1 cellular context compared by ENCODE assay signal in the genomic region with DNA sequence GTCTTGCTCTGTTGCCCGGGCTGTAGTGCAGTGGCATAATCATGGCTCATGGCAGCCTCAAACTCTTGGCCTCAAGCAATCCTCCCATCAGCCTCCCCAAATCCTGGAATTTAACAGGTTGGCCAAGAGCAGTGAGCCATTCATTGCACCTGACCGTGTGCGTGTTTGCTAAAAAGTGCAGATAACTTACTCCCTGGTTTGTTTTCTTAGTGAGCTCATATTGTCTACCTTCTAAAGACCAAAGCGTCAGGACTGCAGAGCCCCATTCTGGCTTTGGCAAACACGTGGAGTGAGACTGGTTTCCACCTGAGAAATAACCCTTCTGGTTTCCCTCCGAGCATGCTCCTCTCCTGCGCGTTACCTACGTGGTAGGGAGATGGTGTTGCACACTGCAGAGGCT.
TF ChIP-seq lines count a peak whose summit lies in the region.

No MANE protein-coding gene starts in this region.

TF ChIP-seq in HepG2, 621 proteins besides CTCF, POLR2A, EP300 and RAD21 (continued from another document and continues in another):
- TF ChIP-seq, protein P1, sequence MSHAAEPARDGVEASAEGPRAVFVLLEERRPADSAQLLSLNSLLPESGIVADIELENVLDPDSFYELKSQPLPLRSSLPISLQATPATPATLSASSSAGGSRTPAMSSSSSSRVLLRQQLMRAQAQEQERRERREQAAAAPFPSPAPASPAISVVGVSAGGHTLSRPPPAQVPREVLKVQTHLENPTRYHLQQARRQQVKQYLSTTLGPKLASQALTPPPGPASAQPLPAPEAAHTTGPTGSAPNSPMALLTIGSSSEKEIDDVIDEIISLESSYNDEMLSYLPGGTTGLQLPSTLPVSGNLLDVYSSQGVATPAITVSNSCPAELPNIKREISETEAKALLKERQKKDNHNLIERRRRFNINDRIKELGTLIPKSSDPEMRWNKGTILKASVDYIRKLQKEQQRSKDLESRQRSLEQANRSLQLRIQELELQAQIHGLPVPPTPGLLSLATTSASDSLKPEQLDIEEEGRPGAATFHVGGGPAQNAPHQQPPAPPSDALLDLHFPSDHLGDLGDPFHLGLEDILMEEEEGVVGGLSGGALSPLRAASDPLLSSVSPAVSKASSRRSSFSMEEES (CRISPR knock-in tag; IDR thresholded peaks at IDR 0.05) = peak; percentile 85
- peak; percentile 53; the same call in 1 of the 2 replicates for TF ChIP-seq BCL6 (CRISPR knock-in tag; IDR thresholded peaks at IDR 0.05)
- TF ChIP-seq, protein P2, sequence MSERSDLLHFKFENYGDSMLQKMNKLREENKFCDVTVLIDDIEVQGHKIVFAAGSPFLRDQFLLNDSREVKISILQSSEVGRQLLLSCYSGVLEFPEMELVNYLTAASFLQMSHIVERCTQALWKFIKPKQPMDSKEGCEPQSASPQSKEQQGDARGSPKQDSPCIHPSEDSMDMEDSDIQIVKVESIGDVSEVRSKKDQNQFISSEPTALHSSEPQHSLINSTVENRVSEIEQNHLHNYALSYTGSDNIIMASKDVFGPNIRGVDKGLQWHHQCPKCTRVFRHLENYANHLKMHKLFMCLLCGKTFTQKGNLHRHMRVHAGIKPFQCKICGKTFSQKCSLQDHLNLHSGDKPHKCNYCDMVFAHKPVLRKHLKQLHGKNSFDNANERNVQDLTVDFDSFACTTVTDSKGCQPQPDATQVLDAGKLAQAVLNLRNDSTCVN (CRISPR knock-in tag; IDR thresholded peaks at IDR 0.05; ENCODE audit: borderline replicate concordance) = peak; percentile 65; the same call in 1 of the 2 replicates
- TF ChIP-seq ELF3 (CRISPR knock-in tag; IDR thresholded peaks at IDR 0.05) = peak; percentile 83
- TF ChIP-seq ZNF550 (CRISPR knock-in tag; IDR thresholded peaks at IDR 0.05; ENCODE audit: borderline replicate concordance) = no peak
- no peak for TF ChIP-seq EEA1 (CRISPR knock-in tag; IDR thresholded peaks at IDR 0.05; ENCODE audit: borderline replicate concordance)
- TF ChIP-seq RORA (CRISPR knock-in tag; IDR thresholded peaks at IDR 0.05) = no peak
- TF ChIP-seq, protein P3, sequence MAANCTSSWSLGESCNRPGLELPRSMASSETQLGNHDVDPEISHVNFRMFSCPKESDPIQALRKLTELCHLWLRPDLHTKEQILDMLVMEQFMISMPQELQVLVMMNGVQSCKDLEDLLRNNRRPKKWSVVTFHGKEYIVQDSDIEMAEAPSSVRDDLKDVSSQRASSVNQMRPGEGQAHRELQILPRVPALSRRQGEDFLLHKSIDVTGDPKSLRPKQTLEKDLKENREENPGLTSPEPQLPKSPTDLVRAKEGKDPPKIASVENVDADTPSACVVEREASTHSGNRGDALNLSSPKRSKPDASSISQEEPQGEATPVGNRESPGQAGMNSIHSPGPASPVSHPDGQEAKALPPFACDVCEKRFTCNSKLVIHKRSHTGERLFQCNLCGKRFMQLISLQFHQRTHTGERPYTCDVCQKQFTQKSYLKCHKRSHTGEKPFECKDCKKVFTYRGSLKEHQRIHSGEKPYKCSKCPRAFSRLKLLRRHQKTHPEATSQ (CRISPR knock-in tag; IDR thresholded peaks at IDR 0.05; ENCODE audit: borderline replicate concordance) = no peak
- TF ChIP-seq ZNF543 (CRISPR knock-in tag; IDR thresholded peaks at IDR 0.05) = no peak
- no peak for TF ChIP-seq FOXJ3 (CRISPR knock-in tag; IDR thresholded peaks at IDR 0.05; ENCODE audit: borderline replicate concordance)
- no peak for TF ChIP-seq SOX6 (IDR thresholded peaks at IDR 0.05)
- TF ChIP-seq SOX6 (CRISPR knock-in tag; IDR thresholded peaks at IDR 0.05) = peak; percentile 79
- TF ChIP-seq, protein P4, sequence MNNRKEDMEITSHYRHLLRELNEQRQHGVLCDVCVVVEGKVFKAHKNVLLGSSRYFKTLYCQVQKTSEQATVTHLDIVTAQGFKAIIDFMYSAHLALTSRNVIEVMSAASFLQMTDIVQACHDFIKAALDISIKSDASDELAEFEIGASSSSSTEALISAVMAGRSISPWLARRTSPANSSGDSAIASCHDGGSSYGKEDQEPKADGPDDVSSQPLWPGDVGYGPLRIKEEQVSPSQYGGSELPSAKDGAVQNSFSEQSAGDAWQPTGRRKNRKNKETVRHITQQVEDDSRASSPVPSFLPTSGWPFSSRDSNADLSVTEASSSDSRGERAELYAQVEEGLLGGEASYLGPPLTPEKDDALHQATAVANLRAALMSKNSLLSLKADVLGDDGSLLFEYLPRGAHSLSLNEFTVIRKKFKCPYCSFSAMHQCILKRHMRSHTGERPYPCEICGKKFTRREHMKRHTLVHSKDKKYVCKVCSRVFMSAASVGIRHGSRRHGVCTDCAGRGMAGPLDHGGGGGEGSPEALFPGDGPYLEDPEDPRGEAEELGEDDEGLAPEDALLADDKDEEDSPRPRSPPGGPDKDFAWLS (CRISPR knock-in tag; IDR thresholded peaks at IDR 0.05; ENCODE audit: borderline replicate concordance) = no peak
- TF ChIP-seq, protein P5, sequence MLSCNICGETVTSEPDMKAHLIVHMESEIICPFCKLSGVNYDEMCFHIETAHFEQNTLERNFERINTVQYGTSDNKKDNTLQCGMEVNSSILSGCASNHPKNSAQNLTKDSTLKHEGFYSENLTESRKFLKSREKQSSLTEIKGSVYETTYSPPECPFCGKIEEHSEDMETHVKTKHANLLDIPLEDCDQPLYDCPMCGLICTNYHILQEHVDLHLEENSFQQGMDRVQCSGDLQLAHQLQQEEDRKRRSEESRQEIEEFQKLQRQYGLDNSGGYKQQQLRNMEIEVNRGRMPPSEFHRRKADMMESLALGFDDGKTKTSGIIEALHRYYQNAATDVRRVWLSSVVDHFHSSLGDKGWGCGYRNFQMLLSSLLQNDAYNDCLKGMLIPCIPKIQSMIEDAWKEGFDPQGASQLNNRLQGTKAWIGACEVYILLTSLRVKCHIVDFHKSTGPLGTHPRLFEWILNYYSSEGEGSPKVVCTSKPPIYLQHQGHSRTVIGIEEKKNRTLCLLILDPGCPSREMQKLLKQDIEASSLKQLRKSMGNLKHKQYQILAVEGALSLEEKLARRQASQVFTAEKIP (CRISPR knock-in tag; IDR thresholded peaks at IDR 0.05; ENCODE audit: borderline replicate concordance) = no peak
- no peak for TF ChIP-seq ZNF883 (CRISPR knock-in tag; IDR thresholded peaks at IDR 0.05; ENCODE audit: not compliant biosample characterization)
- peak; percentile 78; the same call in 1 of the 2 replicates for TF ChIP-seq NKX3-1 (CRISPR knock-in tag; IDR thresholded peaks at IDR 0.05)
- peak; percentile 67 for TF ChIP-seq ZNF501 (CRISPR knock-in tag; IDR thresholded peaks at IDR 0.05)
- no peak for TF ChIP-seq ELF4 (CRISPR knock-in tag; IDR thresholded peaks at IDR 0.05; ENCODE audit: borderline replicate concordance)
- TF ChIP-seq HDAC2 (CRISPR knock-in tag; IDR thresholded peaks at IDR 0.05) = 0 out of 2 replicates have a peak, but pooled peaks have one; percentile 41
- TF ChIP-seq ATF6 (CRISPR knock-in tag; conservative IDR thresholded peaks at IDR 0.05) = no peak
- no peak for TF ChIP-seq KLF12 (CRISPR knock-in tag; IDR thresholded peaks at IDR 0.05; ENCODE audit: borderline replicate concordance)
- TF ChIP-seq, protein P6, sequence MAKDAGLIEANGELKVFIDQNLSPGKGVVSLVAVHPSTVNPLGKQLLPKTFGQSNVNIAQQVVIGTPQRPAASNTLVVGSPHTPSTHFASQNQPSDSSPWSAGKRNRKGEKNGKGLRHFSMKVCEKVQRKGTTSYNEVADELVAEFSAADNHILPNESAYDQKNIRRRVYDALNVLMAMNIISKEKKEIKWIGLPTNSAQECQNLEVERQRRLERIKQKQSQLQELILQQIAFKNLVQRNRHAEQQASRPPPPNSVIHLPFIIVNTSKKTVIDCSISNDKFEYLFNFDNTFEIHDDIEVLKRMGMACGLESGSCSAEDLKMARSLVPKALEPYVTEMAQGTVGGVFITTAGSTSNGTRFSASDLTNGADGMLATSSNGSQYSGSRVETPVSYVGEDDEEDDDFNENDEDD (CRISPR knock-in tag; IDR thresholded peaks at IDR 0.05; ENCODE audit: borderline replicate concordance) = peak; percentile 76; the same call in 1 of the 2 replicates
- TF ChIP-seq, protein P7, sequence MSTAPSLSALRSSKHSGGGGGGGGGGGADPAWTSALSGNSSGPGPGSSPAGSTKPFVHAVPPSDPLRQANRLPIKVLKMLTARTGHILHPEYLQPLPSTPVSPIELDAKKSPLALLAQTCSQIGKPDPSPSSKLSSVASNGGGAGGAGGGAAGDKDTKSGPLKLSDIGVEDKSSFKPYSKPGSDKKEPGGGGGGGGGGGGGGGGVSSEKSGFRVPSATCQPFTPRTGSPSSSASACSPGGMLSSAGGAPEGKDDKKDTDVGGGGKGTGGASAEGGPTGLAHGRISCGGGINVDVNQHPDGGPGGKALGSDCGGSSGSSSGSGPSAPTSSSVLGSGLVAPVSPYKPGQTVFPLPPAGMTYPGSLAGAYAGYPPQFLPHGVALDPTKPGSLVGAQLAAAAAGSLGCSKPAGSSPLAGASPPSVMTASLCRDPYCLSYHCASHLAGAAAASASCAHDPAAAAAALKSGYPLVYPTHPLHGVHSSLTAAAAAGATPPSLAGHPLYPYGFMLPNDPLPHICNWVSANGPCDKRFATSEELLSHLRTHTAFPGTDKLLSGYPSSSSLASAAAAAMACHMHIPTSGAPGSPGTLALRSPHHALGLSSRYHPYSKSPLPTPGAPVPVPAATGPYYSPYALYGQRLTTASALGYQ (CRISPR knock-in tag; IDR thresholded peaks at IDR 0.05) = no peak
- TF ChIP-seq MAZ (IDR thresholded peaks at IDR 0.05; ENCODE audit: borderline replicate concordance, low read depth, low read length) = no peak
- no peak for TF ChIP-seq MAZ (CRISPR knock-in tag; IDR thresholded peaks at IDR 0.05; ENCODE audit: low read depth)
- no peak for TF ChIP-seq SNRNP70 (IDR thresholded peaks at IDR 0.05; ENCODE audit: low read depth, low read length)
- no peak for TF ChIP-seq SIN3A (IDR thresholded peaks at IDR 0.05; ENCODE audit: borderline replicate concordance, low read depth, low read length)
- TF ChIP-seq HDAC1 (CRISPR knock-in tag; IDR thresholded peaks at IDR 0.05) = peak; percentile 71
- TF ChIP-seq SETDB1 (CRISPR knock-in tag; IDR thresholded peaks at IDR 0.05; ENCODE audit: borderline replicate concordance) = no peak
- TF ChIP-seq MBD4 (IDR thresholded peaks at IDR 0.05; ENCODE audit: borderline replicate concordance, low read length) = no peak
- no peak for TF ChIP-seq THAP8 (CRISPR knock-in tag; IDR thresholded peaks at IDR 0.05; ENCODE audit: borderline replicate concordance)
- TF ChIP-seq KDM6A (CRISPR knock-in tag; IDR thresholded peaks at IDR 0.05; ENCODE audit: low read depth) = peak; percentile 42; the same call in 1 of the 2 replicates
- TF ChIP-seq ZNF274 (CRISPR knock-in tag; IDR thresholded peaks at IDR 0.05) = peak; percentile 73; the same call in 1 of the 2 replicates
- TF ChIP-seq NR3C1 (CRISPR knock-in tag; IDR thresholded peaks at IDR 0.05) = no peak
- no peak for TF ChIP-seq ZNF205 (CRISPR knock-in tag; IDR thresholded peaks at IDR 0.05)
- no peak for TF ChIP-seq TCF7L2 (IDR thresholded peaks at IDR 0.05; ENCODE audit: low read depth, low read length)
- TF ChIP-seq, protein P8, sequence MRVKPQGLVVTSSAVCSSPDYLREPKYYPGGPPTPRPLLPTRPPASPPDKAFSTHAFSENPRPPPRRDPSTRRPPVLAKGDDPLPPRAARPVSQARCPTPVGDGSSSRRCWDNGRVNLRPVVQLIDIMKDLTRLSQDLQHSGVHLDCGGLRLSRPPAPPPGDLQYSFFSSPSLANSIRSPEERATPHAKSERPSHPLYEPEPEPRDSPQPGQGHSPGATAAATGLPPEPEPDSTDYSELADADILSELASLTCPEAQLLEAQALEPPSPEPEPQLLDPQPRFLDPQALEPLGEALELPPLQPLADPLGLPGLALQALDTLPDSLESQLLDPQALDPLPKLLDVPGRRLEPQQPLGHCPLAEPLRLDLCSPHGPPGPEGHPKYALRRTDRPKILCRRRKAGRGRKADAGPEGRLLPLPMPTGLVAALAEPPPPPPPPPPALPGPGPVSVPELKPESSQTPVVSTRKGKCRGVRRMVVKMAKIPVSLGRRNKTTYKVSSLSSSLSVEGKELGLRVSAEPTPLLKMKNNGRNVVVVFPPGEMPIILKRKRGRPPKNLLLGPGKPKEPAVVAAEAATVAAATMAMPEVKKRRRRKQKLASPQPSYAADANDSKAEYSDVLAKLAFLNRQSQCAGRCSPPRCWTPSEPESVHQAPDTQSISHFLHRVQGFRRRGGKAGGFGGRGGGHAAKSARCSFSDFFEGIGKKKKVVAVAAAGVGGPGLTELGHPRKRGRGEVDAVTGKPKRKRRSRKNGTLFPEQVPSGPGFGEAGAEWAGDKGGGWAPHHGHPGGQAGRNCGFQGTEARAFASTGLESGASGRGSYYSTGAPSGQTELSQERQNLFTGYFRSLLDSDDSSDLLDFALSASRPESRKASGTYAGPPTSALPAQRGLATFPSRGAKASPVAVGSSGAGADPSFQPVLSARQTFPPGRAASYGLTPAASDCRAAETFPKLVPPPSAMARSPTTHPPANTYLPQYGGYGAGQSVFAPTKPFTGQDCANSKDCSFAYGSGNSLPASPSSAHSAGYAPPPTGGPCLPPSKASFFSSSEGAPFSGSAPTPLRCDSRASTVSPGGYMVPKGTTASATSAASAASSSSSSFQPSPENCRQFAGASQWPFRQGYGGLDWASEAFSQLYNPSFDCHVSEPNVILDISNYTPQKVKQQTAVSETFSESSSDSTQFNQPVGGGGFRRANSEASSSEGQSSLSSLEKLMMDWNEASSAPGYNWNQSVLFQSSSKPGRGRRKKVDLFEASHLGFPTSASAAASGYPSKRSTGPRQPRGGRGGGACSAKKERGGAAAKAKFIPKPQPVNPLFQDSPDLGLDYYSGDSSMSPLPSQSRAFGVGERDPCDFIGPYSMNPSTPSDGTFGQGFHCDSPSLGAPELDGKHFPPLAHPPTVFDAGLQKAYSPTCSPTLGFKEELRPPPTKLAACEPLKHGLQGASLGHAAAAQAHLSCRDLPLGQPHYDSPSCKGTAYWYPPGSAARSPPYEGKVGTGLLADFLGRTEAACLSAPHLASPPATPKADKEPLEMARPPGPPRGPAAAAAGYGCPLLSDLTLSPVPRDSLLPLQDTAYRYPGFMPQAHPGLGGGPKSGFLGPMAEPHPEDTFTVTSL (CRISPR knock-in tag; IDR thresholded peaks at IDR 0.05; ENCODE audit: borderline replicate concordance) = peak; percentile 77; the same call in 1 of the 2 replicates
- no peak; the same call in 1 of the 2 replicates for TF ChIP-seq ZNF558 (CRISPR knock-in tag; IDR thresholded peaks at IDR 0.05; ENCODE audit: borderline replicate concordance)
- peak; percentile 79 for TF ChIP-seq RARA (CRISPR knock-in tag; IDR thresholded peaks at IDR 0.05)
